In the genomic region with DNA sequence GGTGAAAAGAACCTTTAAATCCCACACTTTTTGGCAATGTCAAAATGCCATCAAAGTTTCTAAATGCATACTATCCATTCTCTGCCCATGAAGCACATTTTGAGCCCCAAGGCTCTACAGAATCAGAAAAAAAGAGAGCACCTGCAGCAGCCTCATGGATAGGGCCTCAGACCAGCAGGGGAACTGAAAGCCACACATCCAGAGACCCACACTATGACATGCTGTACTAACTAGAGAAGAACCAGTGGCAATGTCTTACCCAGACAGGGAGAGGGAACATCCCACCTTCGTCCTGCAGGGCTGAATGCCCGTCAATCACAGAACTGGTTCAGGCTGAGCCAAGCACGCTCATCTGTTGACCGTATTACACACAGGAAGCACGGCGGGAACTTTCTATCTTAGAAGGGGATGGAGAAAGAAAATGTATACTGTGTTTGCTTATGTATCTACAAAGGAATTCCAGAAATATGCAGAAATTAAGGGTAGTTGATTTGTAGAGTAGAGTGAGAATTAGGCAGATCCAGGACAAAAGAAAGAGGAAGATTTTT, we compare ENCODE assay signal across 19 cellular contexts.
DNase-seq lines count a peak whose midpoint lies in the region; ATAC-seq, FAIRE-seq and TF ChIP-seq lines count a peak whose summit lies in the region.
"Had no signal": no experiment of that assay in that cellular context is flagged by ENCODE, and none has a peak within 500 bp of the region (broad histone marks: within the 10 kb centered on the region; RNA-seq: fewer than 3 reads in every experiment).

No MANE protein-coding gene starts in this region.

- H3K4me3 ChIP-seq in GM12865 (ENCODE audit: low read depth, low read length) = no peak overlapping the region
- no peak overlapping the region for H3K4me3 ChIP-seq in RWPE2 (ENCODE audit: severe bottlenecking)

- H3K27me3 Mint-ChIP-seq in osteocyte (ENCODE audit: unreplicated experiment) = no peaks in the 10 kb centered on the region

- ATAC-seq in HG03039 (IDR thresholded peaks at IDR 0.05; ENCODE audit: unreplicated experiment) (peak; percentile 85), RWPE2 (ENCODE audit: low read depth) (no peak)

- no peaks in the 10 kb centered on the region for H3K9me3 ChIP-seq in RWPE2 (ENCODE audit: severe bottlenecking)

- DNase-seq in GM12865 (ENCODE audit: low read depth) = peak; percentile 6
- no peak for DNase-seq in RWPE2 (ENCODE audit: low spot score)
- DNase-seq in osteocyte (ENCODE audit: extremely low spot score, unreplicated experiment) = no peak
- no peak for DNase-seq in frontal cortex (ENCODE audit: low spot score in 2 of 2)
- no peak for DNase-seq in activated CD8-positive, alpha-beta memory T cell treated with anti-CD3 and anti-CD28 coated beads for 24 hours
- DNase-seq in activated effector memory CD4-positive, alpha-beta T cell treated with Interleukin-2 at 50 U/mL for 16 hours = no peak
- DNase-seq: ACHN, AML-193, Caco-2, DMS153, GOT3, KBM-7, NCI-H1092 treated with DMSO at 0.1 percent for 48 hours, NCI-H1694 treated with DMSO at 0.1 percent for 48 hours, NCI-H2107, NCI-H2227 treated with DMSO at 0.1 percent for 48 hours, NCI-H526, OCI-M1 had no signal

- peaks cover 3% of the 10 kb centered on the region for H3K9me3 Mint-ChIP-seq in osteocyte (ENCODE audit: unreplicated experiment)

- no peak overlapping the region for H3K4me3 Mint-ChIP-seq in osteocyte (ENCODE audit: unreplicated experiment)

- peak overlapping the region; percentile 77 for H3K27ac Mint-ChIP-seq in osteocyte (ENCODE audit: unreplicated experiment)

- peaks cover 62% of the 10 kb centered on the region for H3K4me1 Mint-ChIP-seq in osteocyte (ENCODE audit: unreplicated experiment)

- TF ChIP-seq CTCF in GM12865 (IDR thresholded peaks at IDR 0.05; ENCODE audit: insufficient read depth, low read depth, low read length, missing control alignments) (no peak), RWPE2 (IDR thresholded peaks at IDR 0.05; ENCODE audit: poor library complexity, severe bottlenecking) (no peak), osteocyte (IDR thresholded peaks at IDR 0.05) (no peak)

- no peaks in the 10 kb centered on the region; the same call in none of the 2 replicates for H3K36me3 ChIP-seq in RWPE2 (ENCODE audit: low read depth)

- H3K4me1 ChIP-seq in RWPE2 (ENCODE audit: insufficient read depth, poor library complexity, severe bottlenecking) = peaks cover 49% of the 10 kb centered on the region
- H3K4me1 ChIP-seq: Caco-2 had no signal

- no peaks in the 10 kb centered on the region for H3K27me3 ChIP-seq in RWPE2 (ENCODE audit: insufficient read depth, poor library complexity, severe bottlenecking)

- H3K36me3 Mint-ChIP-seq in osteocyte (ENCODE audit: unreplicated experiment) = peaks cover 16% of the 10 kb centered on the region

- peak overlapping the region; percentile 100 for H3K27ac ChIP-seq in RWPE2 (ENCODE audit: poor library complexity, severe bottlenecking)

- no peak for FAIRE-seq in frontal cortex (lab: Jason Lieb, UNC)
